In the genomic region with DNA sequence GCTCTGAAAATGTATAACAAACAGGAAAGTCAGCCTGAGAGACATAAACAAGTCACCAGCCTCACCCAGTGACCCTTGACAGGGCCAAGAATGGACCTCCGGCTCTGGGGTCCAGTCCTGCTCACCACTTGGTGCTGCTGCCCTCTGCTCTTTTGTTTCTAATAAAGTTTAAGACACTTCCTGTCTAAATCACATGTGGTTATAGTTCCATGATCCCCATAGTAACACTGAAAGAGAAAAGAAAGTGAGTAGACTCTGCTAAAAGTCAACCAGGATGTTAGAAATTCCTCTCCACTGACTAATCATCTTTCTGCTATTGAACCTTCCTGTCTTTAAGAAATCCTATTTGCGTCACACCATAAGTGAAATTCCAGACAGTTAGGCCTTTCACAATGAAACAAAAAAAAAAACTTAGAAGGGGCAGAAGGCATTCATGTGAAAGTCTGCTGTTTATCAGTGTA, we compare ENCODE assay signal across 9 cellular contexts.
DNase-seq lines count a peak whose midpoint lies in the region; TF ChIP-seq lines count a peak whose summit lies in the region.
"Had no signal": no experiment of that assay in that cellular context is flagged by ENCODE, and none has a peak within 500 bp of the region (broad histone marks: within the 10 kb centered on the region; RNA-seq: fewer than 3 reads in every experiment).

No MANE protein-coding gene starts in this region.

- TF ChIP-seq CTCF in fibroblast of the aortic adventitia (IDR thresholded peaks at IDR 0.05; ENCODE audit: insufficient read depth, low read length), result peak; percentile 25

- intact Hi-C loops in posterior vena cava (cut with DNase I), result no loop called here
- intact Hi-C loops in posterior cingulate gyrus (cut with DNase I), result no loop called here

- no peak overlapping the region for H3K4me3 ChIP-seq in fibroblast of the aortic adventitia (ENCODE audit: low read depth, low read length)

- DNase-seq in ELF-1 (ENCODE audit: low read depth, low spot score), result peak; percentile 10
- peak; percentile 99 for DNase-seq in RPMI7951 (ENCODE audit: low read depth)
- peak; percentile 100 for DNase-seq in fibroblast of the aortic adventitia (ENCODE audit: low read depth)
- peak; percentile 73 for DNase-seq in posterior vena cava (ENCODE audit: low spot score)
- no peak for DNase-seq in iPS-NIHi7 (ENCODE audit: extremely low spot score)
- no peak for DNase-seq in NCI-H187 treated with DMSO at 0.1 percent for 48 hours (lab: John Stamatoyannopoulos, UW)
- DNase-seq in posterior cingulate gyrus, result no peak
- DNase-seq in pons (ENCODE audit: low spot score), result no peak
- DNase-seq: NCI-H69 had no signal

Comparison
In these comparisons a context has a peak if more than half of its experiments do, and no peak if none do; other contexts are left out.
1. DNase-seq: peak in ELF-1 (single experiment), RPMI7951 (single experiment), fibroblast of the aortic adventitia (single experiment) and posterior vena cava (single experiment); none in iPS-NIHi7 (single experiment), NCI-H187 treated with DMSO at 0.1 percent for 48 hours (single experiment), posterior cingulate gyrus (0 of 10) and pons (single experiment).